In the genomic region with DNA sequence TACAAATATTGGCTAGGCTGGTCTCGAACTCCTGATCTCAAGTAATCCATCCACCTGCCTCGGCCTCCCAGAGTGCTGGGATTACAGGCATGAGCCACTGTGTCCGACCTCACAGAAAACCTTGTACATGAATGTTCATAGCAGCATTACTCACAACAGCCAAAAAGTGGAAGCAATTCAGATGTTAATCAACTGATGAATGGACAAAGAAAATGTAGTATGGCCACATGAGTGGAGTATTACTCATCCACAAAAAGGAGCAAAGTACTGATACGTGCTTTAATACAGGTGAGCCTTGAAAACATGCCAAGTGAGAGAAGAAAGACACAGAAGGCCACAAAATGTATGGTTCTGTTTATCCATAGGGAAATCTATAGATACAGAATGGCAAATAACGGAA, we compare ENCODE assay signal across 27 cellular contexts.
"Had no signal": no experiment of that assay in that cellular context is flagged by ENCODE, and none has a peak within 500 bp of the region (broad histone marks: within the 10 kb centered on the region; RNA-seq: fewer than 3 reads in every experiment).

No MANE protein-coding gene starts in this region.

- DNase-seq: activated CD4-positive, alpha-beta T cell treated with anti-CD3 and anti-CD28 coated beads for 36 hours; activated CD4-positive, alpha-beta T cell treated with anti-CD3 and anti-CD28 coated beads, Interleukin-2, amount 10 ng/mL, durations not matched to agents 7 days and 5 days; activated CD4-positive, alpha-beta T cell treated with anti-CD3 and anti-CD28 coated beads, Interleukin-2, amount 50 U/mL, for 48 hours; activated CD8-positive, alpha-beta T cell treated with anti-CD3 and anti-CD28 coated beads, Interleukin-2, amount 10 ng/mL, durations not matched to agents 7 days and 5 days; activated gamma-delta T cell treated with Interleukin-2 at 50 U/mL for 16 hours; activated naive CD4-positive, alpha-beta T cell treated with anti-CD3 and anti-CD28 coated beads, Interleukin-2, amount 10 ng/mL, durations not matched to agents 7 days and 5 days; activated naive CD8-positive, alpha-beta T cell treated with anti-CD3 and anti-CD28 coated beads, Interleukin-2, amount 50 U/mL, for 24 hours; activated T-cell treated with anti-CD3 and anti-CD28 coated beads for 4 hours; activated T-cell treated with anti-CD3 and anti-CD28 coated beads, Interleukin-2, amount 50 U/mL, for 4 hours; anterior cingulate cortex; central memory CD4-positive, alpha-beta T cell; NCI-H1048; NCI-H1105 treated with DMSO at 0.1 percent for 48 hours; NCI-H1436; NCI-H1694 treated with DMSO at 0.1 percent for 48 hours; NCI-H2029; NCI-H510A; NCI-H526; NCI-H748 treated with DMSO at 0.1 percent for 48 hours; NK-92 treated with Interleukin-12 subunit alpha and Interleukin-12 subunit beta, amount 100 ng/mL, for 24 hours; SHP77; SJCRH30; T1000 had no signal

- H3K9me3 ChIP-seq: SJCRH30 had no signal

- FAIRE-seq: K562 had no signal

- H3K27ac ChIP-seq: SJCRH30, SK-N-MC had no signal

- H3K27me3 ChIP-seq: SJCRH30 had no signal

- H3K4me3 ChIP-seq: K562, SJCRH30, SK-N-MC had no signal

- H3K4me1 ChIP-seq: SJCRH30 had no signal

- ATAC-seq: activated CD4-positive, alpha-beta T cell treated with anti-CD3 and anti-CD28 coated beads for 36 hours; activated CD4-positive, CD25-positive, alpha-beta regulatory T cell treated with anti-CD3 and anti-CD28 coated beads, Interleukin-2, amount 50 U/mL, for 24 hours; activated CD8-positive, alpha-beta T cell treated with anti-CD3 and anti-CD28 coated beads, Interleukin-2, amount 10 ng/mL, durations not matched to agents 7 days and 5 days; activated naive CD8-positive, alpha-beta T cell treated with anti-CD3 and anti-CD28 coated beads, Interleukin-2, amount 50 U/mL, for 24 hours; activated T-cell treated with anti-CD3 and anti-CD28 coated beads, Interleukin-2, amount 50 U/mL, for 4 hours; K562; WTC11 had no signal
